15 cellular contexts compared by ENCODE assay signal in genomic region chr3:149819432-149819831, GRCh38. TPM values are rescaled to one million over a fixed set of nuclear protein-coding genes. Genes with fewer than 3 reads are reported as not detected.
A peak's percentile ranks its signal among the peaks of the same experiment; 100 is the strongest.
DNase-seq lines count a peak whose midpoint lies in the region; ATAC-seq and TF ChIP-seq lines count a peak whose summit lies in the region.
"Had no signal": no experiment of that assay in that cellular context is flagged by ENCODE, and none has a peak within 500 bp of the region (broad histone marks: within the 10 kb centered on the region; RNA-seq: fewer than 3 reads in every experiment).

No MANE protein-coding gene starts in this region.

- no peak overlapping the region for H3T11ph ChIP-seq in H9 (ENCODE audit: low read length)

- no peak overlapping the region for H2BK15ac ChIP-seq in H9 (ENCODE audit: low read depth, low read length)

- H3K9me3 ChIP-seq in mammary epithelial cell (replicated peaks; ENCODE audit: insufficient read depth, low read length) (peaks cover 4% of the 10 kb centered on the region), H9 (ENCODE audit: control insufficient read depth, low read depth, low read length) (no peaks in the 10 kb centered on the region)
- H3K9me3 ChIP-seq: BE2C, Caco-2 had no signal

- dilution Hi-C loops in mammary epithelial cell (cut with HindIII; ENCODE audit: low sequenced_read_pairs) = no loop called here

- no peak for TF ChIP-seq CTCF in natural killer cell (IDR thresholded peaks at IDR 0.05)
- TF ChIP-seq CTCF in mammary epithelial cell (conservative IDR thresholded peaks at IDR 0.05 in 1 of 2, IDR thresholded peaks at IDR 0.05 in 1 of 2; ENCODE audit: extremely low read depth in 1 of 2, insufficient read depth in 1 of 2, low read depth in 1 of 2, low read length in 2 of 2) = no peak
- no peak for TF ChIP-seq CTCF in H9 (conservative IDR thresholded peaks at IDR 0.05)

- H3K27ac ChIP-seq in mammary epithelial cell (ENCODE audit: insufficient read depth, low read depth, low read length) = no peak overlapping the region
- H3K27ac ChIP-seq in H9 (ENCODE audit: insufficient read length, low read depth, low read length) = no peak overlapping the region

- H3K9ac ChIP-seq in mammary epithelial cell (ENCODE audit: insufficient read depth, low read length) (no peak overlapping the region), H9 (ENCODE audit: extremely low read depth, insufficient read length, low read length) (no peak overlapping the region)

- no peak overlapping the region for H2BK5ac ChIP-seq in H9 (ENCODE audit: insufficient read length, low read length)

- no peak overlapping the region for H2AK5ac ChIP-seq in H9 (ENCODE audit: insufficient read length, low read length)

- no peak overlapping the region for H4K8ac ChIP-seq in H9 (replicated peaks; ENCODE audit: insufficient read length, low read depth, low read length)

- H3K79me2 ChIP-seq in mammary epithelial cell (ENCODE audit: insufficient read depth, low read length) = peaks cover 98% of the 10 kb centered on the region
- peaks cover 33% of the 10 kb centered on the region; the same call in 1 of the 2 replicates for H3K79me2 ChIP-seq in H9 (ENCODE audit: insufficient read depth, low read length)

- no peak overlapping the region for H3K23ac ChIP-seq in H9 (ENCODE audit: insufficient read length, low read depth, low read length)

- H3K4me3 Mint-ChIP-seq in natural killer cell treated with Interleukin-12 subunit alpha and Interleukin-12 subunit beta and Interleukin-15 and Interleukin-18, amount 100 ng/mL, for 72 hours = peak overlapping the region; percentile 18
- H3K4me3 Mint-ChIP-seq in natural killer cell (no peak overlapping the region), H9 (no peak overlapping the region)
- H3K4me3 Mint-ChIP-seq: CD4-positive, alpha-beta T cell; GM23338 had no signal

- no peak overlapping the region for H4K91ac ChIP-seq in H9 (ENCODE audit: insufficient read length, low read depth, low read length)

- peaks cover 3% of the 10 kb centered on the region for H3K79me1 ChIP-seq in H9 (ENCODE audit: insufficient read depth, low read depth, low read length, poor library complexity, severe bottlenecking)

- H2AFZ ChIP-seq in mammary epithelial cell (ENCODE audit: low read depth, low read length) = no peak overlapping the region
- no peak overlapping the region for H2AFZ ChIP-seq in H9 (ENCODE audit: low read length)
- H2AFZ ChIP-seq: GM23338 had no signal

- H3K4me2 ChIP-seq in mammary epithelial cell (ENCODE audit: insufficient read depth, low read depth, low read length) (peak overlapping the region; percentile 19), H9 (ENCODE audit: insufficient read depth, insufficient read length, low read length) (no peak overlapping the region)
- H3K4me2 ChIP-seq: GM23338 had no signal

- H3K18ac ChIP-seq in H9 (ENCODE audit: insufficient read length, low read depth, low read length) = no peak overlapping the region

- H3K27me3 ChIP-seq in mammary epithelial cell (ENCODE audit: insufficient read depth, low read length) = no peaks in the 10 kb centered on the region
- no peaks in the 10 kb centered on the region for H3K27me3 ChIP-seq in H9 (ENCODE audit: insufficient read depth, low read length)
- H3K27me3 ChIP-seq: BE2C had no signal

- no peak for DNase-seq in natural killer cell treated with Interleukin-12 subunit alpha and Interleukin-12 subunit beta and Interleukin-15 and Interleukin-18, amount 100 ng/mL, for 72 hours (ENCODE audit: low spot score)
- no peak for DNase-seq in natural killer cell
- DNase-seq in M059J (ENCODE audit: low read depth) = peak; percentile 9
- no peak for DNase-seq in mammary epithelial cell
- DNase-seq in activated CD4-positive, alpha-beta T cell treated with anti-CD3 and anti-CD28 coated beads, Interleukin-2, amount 50 U/mL, for 4 hours = no peak
- DNase-seq in H9 = no peak
- DNase-seq: BE2C; C1 segment of cervical spinal cord; Caco-2; CD4-positive, alpha-beta T cell; H7 had no signal

- CTCF ChIA-PET in mammary epithelial cell (lab: Charles Lee; ENCODE audit: low non-redundant PET) = no interaction called here

- WGBS in mammary epithelial cell (ENCODE audit: low coverage, missing lambda C conversion rate) = 93% methylated on average over 1 of the region's 1 CpG
- no CpG with 5 or more reads among the region's 1 CpG for WGBS in H9 (ENCODE audit: extremely low coverage, insufficient read length, low lambda C conversion rate)

- H3K27ac Mint-ChIP-seq in natural killer cell treated with Interleukin-12 subunit alpha and Interleukin-12 subunit beta and Interleukin-15 and Interleukin-18, amount 100 ng/mL, for 72 hours = no peak overlapping the region
- H3K27ac Mint-ChIP-seq in natural killer cell (no peak overlapping the region), H9 (peak overlapping the region in 1 of 3 experiments; percentile 4; a peak in 1 of 7 replicates)
- H3K27ac Mint-ChIP-seq: CD4-positive, alpha-beta T cell had no signal

- no peak overlapping the region for H2BK120ac ChIP-seq in H9 (ENCODE audit: low read depth, low read length, poor library complexity, severe bottlenecking)

- H4K5ac ChIP-seq in H9 (ENCODE audit: insufficient read length, low read depth, low read length) = no peak overlapping the region

- in situ Hi-C loops in mammary epithelial cell (cut with MboI; ENCODE audit: low sequenced_read_pairs in 2 of 2) = no loop called here

- H3K4me1 ChIP-seq in mammary epithelial cell (ENCODE audit: insufficient read depth, low read length) (peaks cover 28% of the 10 kb centered on the region), H9 (ENCODE audit: insufficient read depth, low read length) (no peaks in the 10 kb centered on the region)
- H3K4me1 ChIP-seq: BE2C, Caco-2 had no signal

- ATAC-seq in natural killer cell treated with Interleukin-12 subunit alpha and Interleukin-12 subunit beta and Interleukin-15 and Interleukin-18, amount 100 ng/mL, for 72 hours = no peak
- ATAC-seq in natural killer cell (no peak), HG02623 (IDR thresholded peaks at IDR 0.05; ENCODE audit: unreplicated experiment) (no peak)
- ATAC-seq: GM23338 had no signal

- H3K56ac ChIP-seq in H9 (ENCODE audit: insufficient read length, low read depth, low read length) = no peak overlapping the region

- no peak overlapping the region for H2BK20ac ChIP-seq in H9 (ENCODE audit: low read depth, low read length, poor library complexity, severe bottlenecking)

- H3K14ac ChIP-seq in H9 (ENCODE audit: insufficient read depth, low read length) = no peak overlapping the region

- H3K4ac ChIP-seq in H9 (ENCODE audit: low read depth, low read length) = no peak overlapping the region

- intact Hi-C loops in natural killer cell (cut with micrococcal nuclease) = no loop called here
- intact Hi-C loops in mammary epithelial cell (cut with micrococcal nuclease) = no loop called here

- no peak overlapping the region for H2BK12ac ChIP-seq in H9 (ENCODE audit: insufficient read length, low read depth, low read length)

- H4K20me1 ChIP-seq in mammary epithelial cell (ENCODE audit: insufficient read depth, low read length) = no peaks in the 10 kb centered on the region
- H4K20me1 ChIP-seq in H9 (ENCODE audit: control insufficient read depth, insufficient read depth, insufficient read length) = no peaks in the 10 kb centered on the region

- H3K9me3 Mint-ChIP-seq in natural killer cell treated with Interleukin-12 subunit alpha and Interleukin-12 subunit beta and Interleukin-15 and Interleukin-18, amount 100 ng/mL, for 72 hours = no peaks in the 10 kb centered on the region
- H3K9me3 Mint-ChIP-seq in natural killer cell (peaks cover 0 to 2% of the 10 kb centered on the region in 2 donors), H9 (peaks cover 6 to 12% of the 10 kb centered on the region in 2 experiments; a peak in 3 of 5 replicates)

- no peaks in the 10 kb centered on the region for H3K27me3 Mint-ChIP-seq in natural killer cell treated with Interleukin-12 subunit alpha and Interleukin-12 subunit beta and Interleukin-15 and Interleukin-18, amount 100 ng/mL, for 72 hours
- no peaks in the 10 kb centered on the region for H3K27me3 Mint-ChIP-seq in natural killer cell (ENCODE audit: low read depth in 2 of 2)
- no peaks in the 10 kb centered on the region for H3K27me3 Mint-ChIP-seq in H9 (ENCODE audit: low read depth)
- H3K27me3 Mint-ChIP-seq: CD4-positive, alpha-beta T cell had no signal

- H3K36me3 Mint-ChIP-seq in natural killer cell treated with Interleukin-12 subunit alpha and Interleukin-12 subunit beta and Interleukin-15 and Interleukin-18, amount 100 ng/mL, for 72 hours = no peaks in the 10 kb centered on the region
- H3K36me3 Mint-ChIP-seq in natural killer cell (no peaks in the 10 kb centered on the region), H9 (ENCODE audit: insufficient read depth in 1 of 3, low read depth in 3 of 3) (peaks cover 5 to 27% (median 18%) of the 10 kb centered on the region in 3 experiments; a peak in 6 of 7 replicates)

- no TSS peak for BruUV-seq in mammary epithelial cell (replicated peaks; lab: Mats Ljungman, UMichigan)

- H3K4me3 ChIP-seq in mammary epithelial cell (replicated peaks in 1 of 3; ENCODE audit: insufficient read depth in 1 of 3, low read depth in 2 of 3, low read length in 3 of 3) = no peak overlapping the region
- H3K4me3 ChIP-seq: GM23338 had no signal

- H3K23me2 ChIP-seq in H9 (ENCODE audit: insufficient read length, low read depth, low read length, poor library complexity, severe bottlenecking) = no peaks in the 10 kb centered on the region

- H3K36me3 ChIP-seq in mammary epithelial cell (ENCODE audit: insufficient read depth, low read length) = peaks cover 2% of the 10 kb centered on the region
- H3K36me3 ChIP-seq: BE2C had no signal

- peaks cover 47 to 68% of the 10 kb centered on the region in 2 donors for H3K4me1 Mint-ChIP-seq in natural killer cell treated with Interleukin-12 subunit alpha and Interleukin-12 subunit beta and Interleukin-15 and Interleukin-18, amount 100 ng/mL, for 72 hours (ENCODE audit: low read depth in 2 of 2)
- H3K4me1 Mint-ChIP-seq in natural killer cell = peaks cover 67 to 83% of the 10 kb centered on the region in 2 donors
- H3K4me1 Mint-ChIP-seq in H9 = peaks cover 30 to 31% of the 10 kb centered on the region in 2 experiments

RNA-seq across cellular contexts. Expression of gene RNF13, which starts 6.4 kb away (rescaled TPM):
- total RNA-seq in natural killer cell treated with Interleukin-12 subunit alpha and Interleukin-12 subunit beta and Interleukin-15 and Interleukin-18, amount 100 ng/mL, for 72 hours = 10 to 100 TPM; 30.6 to 48.0 TPM
- 10 to 100 TPM; 57.4 to 69.7 (median 66.6) TPM for total RNA-seq in natural killer cell
- total RNA-seq in M059J (2014; rRNA removed; shearing (Covaris generic)) = 37.3 and 38.2 TPM in 2 replicates
- total RNA-seq in mammary epithelial cell = 100 to 1,000 TPM in 1 of 2 donors, 10 to 100 TPM in 1; 39.7 to 105 TPM
- 31.7 TPM for polyA plus RNA-seq in mammary epithelial cell
- polyA minus RNA-seq in mammary epithelial cell = 147 TPM
- 23.4 and 23.7 TPM in 2 replicates for total RNA-seq in H9 (2021)

RNA-seq across cellular contexts. Expression of gene ANKUB1, which starts 27.1 kb away (rescaled TPM):
- not detected for total RNA-seq in natural killer cell treated with Interleukin-12 subunit alpha and Interleukin-12 subunit beta and Interleukin-15 and Interleukin-18, amount 100 ng/mL, for 72 hours
- total RNA-seq in natural killer cell (not detected), mammary epithelial cell (under 1 TPM in 1 of 2 donors, not detected in 1; 0.17 TPM), H9 (2021) (not detected in 2 replicates)
- total RNA-seq in M059J (2014; rRNA removed; shearing (Covaris generic)) = not detected in 2 replicates
- polyA plus RNA-seq in mammary epithelial cell = 0.15 TPM
- not detected for polyA minus RNA-seq in mammary epithelial cell
- total RNA-seq: A172; Caco-2; CD4-positive, alpha-beta T cell; GM23338; H7; HT-29 had no signal
- polyA plus RNA-seq: GM23338 had no signal
